Comparison of ENCODE assay signal across 21 cellular contexts in genomic region chr3:7503431-7503830, GRCh38.
DNase-seq lines count a peak whose midpoint lies in the region; ATAC-seq, FAIRE-seq and TF ChIP-seq lines count a peak whose summit lies in the region.
"Had no signal": no experiment of that assay in that cellular context is flagged by ENCODE, and none has a peak within 500 bp of the region (broad histone marks: within the 10 kb centered on the region; RNA-seq: fewer than 3 reads in every experiment).

No MANE protein-coding gene starts in this region.

- no peak for ATAC-seq in CD4-positive, alpha-beta T cell (ENCODE audit: poor library complexity)
- ATAC-seq: GM23338 had no signal

- H3K9ac ChIP-seq in endothelial cell of umbilical vein (replicated peaks; ENCODE audit: extremely low read depth, insufficient read depth, low read length), result no peak overlapping the region
- H3K9ac ChIP-seq: BLaER1 had no signal

- no peak overlapping the region for H3K27ac Mint-ChIP-seq in CD4-positive, alpha-beta T cell
- H3K27ac Mint-ChIP-seq: B cell; CD4-positive, CD25-positive, alpha-beta regulatory T cell; CD8-positive, alpha-beta memory T cell; GM23338 had no signal

- H3K27me3 ChIP-seq in endothelial cell of umbilical vein (ENCODE audit: control insufficient read depth in 2 of 2, insufficient read depth in 2 of 2, low read length in 2 of 2), result no peaks in the 10 kb centered on the region
- H3K27me3 ChIP-seq in CD4-positive, alpha-beta T cell (ENCODE audit: control insufficient read depth, insufficient read depth, low read length), result no peaks in the 10 kb centered on the region
- H3K27me3 ChIP-seq: BLaER1 had no signal

- H4K20me1 ChIP-seq in endothelial cell of umbilical vein (replicated peaks; ENCODE audit: control insufficient read depth, extremely low read depth, insufficient read depth, low read length), result no peaks in the 10 kb centered on the region
- H4K20me1 ChIP-seq: BLaER1 had no signal

- H3K36me3 ChIP-seq in endothelial cell of umbilical vein (ENCODE audit: control insufficient read depth in 2 of 2, extremely low read depth in 1 of 2, insufficient read depth in 2 of 2, low read length in 2 of 2), result no peaks in the 10 kb centered on the region
- H3K36me3 ChIP-seq: BLaER1, HAP-1 had no signal

- dilution Hi-C loops in endothelial cell of umbilical vein (cut with MboI; ENCODE audit: extremely low pct_ligation_motif_present, low sequenced_read_pairs), result no loop called here

- H2AFZ ChIP-seq in endothelial cell of umbilical vein (ENCODE audit: low read depth, low read length), result no peak overlapping the region
- H2AFZ ChIP-seq: GM23338 had no signal

- peak overlapping the region; percentile 9 for H3K27ac ChIP-seq in endothelial cell of umbilical vein (ENCODE audit: insufficient read depth, low read depth, low read length)
- no peak overlapping the region for H3K27ac ChIP-seq in CD4-positive, alpha-beta T cell (ENCODE audit: low read depth, low read length)
- H3K27ac ChIP-seq: BLaER1, C4-2B had no signal

- no peaks in the 10 kb centered on the region for H3K36me3 Mint-ChIP-seq in CD4-positive, alpha-beta T cell (ENCODE audit: low read depth)
- H3K36me3 Mint-ChIP-seq: CD4-positive, CD25-positive, alpha-beta regulatory T cell; CD8-positive, alpha-beta memory T cell had no signal

- BruUV-seq in endothelial cell of umbilical vein (replicated peaks; lab: Mats Ljungman, UMichigan), result no TSS peak

- no peaks in the 10 kb centered on the region for H3K9me3 ChIP-seq in endothelial cell of umbilical vein (replicated peaks; ENCODE audit: control insufficient read depth, insufficient read depth, low read length)
- H3K9me3 ChIP-seq in CD4-positive, alpha-beta T cell (ENCODE audit: control insufficient read depth, low read length), result no peaks in the 10 kb centered on the region
- H3K9me3 ChIP-seq: BLaER1, HAP-1 had no signal

- intact Hi-C loops in endothelial cell of umbilical vein (cut with micrococcal nuclease), result no loop called here
- intact Hi-C loops in CD4-positive, alpha-beta T cell (cut with DNase I, micrococcal nuclease), result no loop called here

- H3K4me3 Mint-ChIP-seq in CD4-positive, alpha-beta T cell, result no peak overlapping the region
- H3K4me3 Mint-ChIP-seq: B cell; CD4-positive, CD25-positive, alpha-beta regulatory T cell; CD8-positive, alpha-beta memory T cell; GM23338 had no signal

- FAIRE-seq in D721Med (lab: Jason Lieb, UNC) (peak; percentile 56), endothelial cell of umbilical vein (lab: Jason Lieb, UNC) (no peak)
- FAIRE-seq: GM12891, GM18507, H54 had no signal

- H3K9me3 Mint-ChIP-seq in CD4-positive, alpha-beta T cell, result no peaks in the 10 kb centered on the region

- CTCF ChIA-PET in endothelial cell of umbilical vein (lab: Charles Lee), result interaction anchor here (2.4 kb wide), 1 partner anchor 13 kb away, joined by 6 read pairs; no protein-coding TSS in a partner anchor
- CTCF ChIA-PET in CD4-positive, alpha-beta T cell (lab: Charles Lee), result no interaction called here

- H3K4me1 Mint-ChIP-seq in CD4-positive, alpha-beta T cell (ENCODE audit: low read depth), result no peaks in the 10 kb centered on the region
- H3K4me1 Mint-ChIP-seq: B cell; CD4-positive, CD25-positive, alpha-beta regulatory T cell; CD8-positive, alpha-beta memory T cell; GM23338 had no signal

- DNase-seq in Ammon's horn (ENCODE audit: low spot score) (peak; percentile 16), D721Med (ENCODE audit: insufficient read length, low spot score) (no peak), NCI-H69 (lab: John Stamatoyannopoulos, UW) (peak; percentile 4), endothelial cell of umbilical vein (ENCODE audit: low read depth, low spot score) (peak; percentile 6), GOT3 (lab: John Stamatoyannopoulos, UW) (no peak), RPMI8226 (no peak)
- no peak for DNase-seq in CD4-positive, alpha-beta T cell
- DNase-seq in activated CD4-positive, alpha-beta T cell treated with anti-CD3 and anti-CD28 coated beads, Interleukin-2, amount 50 U/mL, for 1 hour, result no peak
- DNase-seq: CD4-positive, CD25-positive, alpha-beta regulatory T cell; CD8-positive, alpha-beta memory T cell; DMS53; DMS79 treated with DMSO at 0.1 percent for 48 hours; GF-D8 had no signal

- no peak for TF ChIP-seq POLR2A in endothelial cell of umbilical vein (IDR thresholded peaks at IDR 0.05; ENCODE audit: low read depth, low read length)

- no peaks in the 10 kb centered on the region for H3K79me2 ChIP-seq in endothelial cell of umbilical vein (ENCODE audit: control insufficient read depth, insufficient read depth, low read length)

- no peak overlapping the region for H3K4me2 ChIP-seq in endothelial cell of umbilical vein (ENCODE audit: insufficient read depth, low read length)
- H3K4me2 ChIP-seq: BLaER1, GM23338 had no signal

- H3K9me1 ChIP-seq in endothelial cell of umbilical vein (replicated peaks; ENCODE audit: control insufficient read depth, extremely low read depth, insufficient read depth, low read length), result no peaks in the 10 kb centered on the region

- no peaks in the 10 kb centered on the region for H3K27me3 Mint-ChIP-seq in CD4-positive, alpha-beta T cell
- H3K27me3 Mint-ChIP-seq: B cell; CD4-positive, CD25-positive, alpha-beta regulatory T cell; CD8-positive, alpha-beta memory T cell had no signal

- no peak overlapping the region for H3K4me3 ChIP-seq in endothelial cell of umbilical vein (replicated peaks in 1 of 3; ENCODE audit: insufficient read depth in 1 of 3, low read depth in 1 of 3, low read length in 3 of 3)
- H3K4me3 ChIP-seq: BLaER1, GM23338, HAP-1 had no signal

- peak; percentile 20 for TF ChIP-seq CTCF in D721Med (IDR thresholded peaks at IDR 0.05; ENCODE audit: insufficient read depth, missing control alignments)
- TF ChIP-seq CTCF in endothelial cell of umbilical vein (IDR thresholded peaks at IDR 0.05; ENCODE audit: extremely low read depth in 1 of 2, insufficient read depth in 1 of 2, low read depth in 1 of 2, low read length in 2 of 2), result no peak
- no peak for TF ChIP-seq CTCF in CD4-positive, alpha-beta T cell (IDR thresholded peaks at IDR 0.05)

- peaks cover 34% of the 10 kb centered on the region for H3K4me1 ChIP-seq in endothelial cell of umbilical vein (ENCODE audit: control insufficient read depth, extremely low read depth, insufficient read depth, low read length)
- H3K4me1 ChIP-seq: BLaER1, HAP-1 had no signal

- POLR2A ChIA-PET in endothelial cell of umbilical vein (lab: Charles Lee), result no interaction called here
- POLR2A ChIA-PET in CD4-positive, alpha-beta T cell (lab: Charles Lee), result no interaction called here

TF ChIP-seq in endothelial cell of umbilical vein, 7 proteins besides CTCF, POLR2A, EP300 and RAD21:
- no peak for TF ChIP-seq EZH2 (IDR thresholded peaks at IDR 0.05; ENCODE audit: borderline replicate concordance, low read depth, low read length, severe bottlenecking)
- TF ChIP-seq JUN (IDR thresholded peaks at IDR 0.05; ENCODE audit: borderline replicate concordance, insufficient read depth, insufficient read length, low read depth), result no peak
- TF ChIP-seq MYC (IDR thresholded peaks at IDR 0.05; ENCODE audit: low read depth, low read length), result no peak
- no peak for TF ChIP-seq FOS (IDR thresholded peaks at IDR 0.05; ENCODE audit: borderline replicate concordance, insufficient read depth, low read length)
- no peak for TF ChIP-seq POLR2AphosphoS5 (IDR thresholded peaks at IDR 0.05; ENCODE audit: insufficient read depth, low read depth, low read length)
- no peak for TF ChIP-seq GATA2 (IDR thresholded peaks at IDR 0.05; ENCODE audit: insufficient read depth, insufficient read length, low read depth, low read length)
- TF ChIP-seq MAX (IDR thresholded peaks at IDR 0.05; ENCODE audit: insufficient read depth, insufficient read length), result no peak

Comparison
In these comparisons a context has a peak if more than half of its experiments do, and no peak if none do; other contexts are left out.
1. DNase-seq: peak in Ammon's horn (single experiment), NCI-H69 (single experiment) and endothelial cell of umbilical vein (single experiment); none in D721Med (single experiment), CD4-positive, alpha-beta T cell (0 of 10), GOT3 (single experiment), RPMI8226 (single experiment) and activated CD4-positive, alpha-beta T cell treated with anti-CD3 and anti-CD28 coated beads, Interleukin-2, amount 50 U/mL, for 1 hour (single experiment).